ENCODE assay signal across 15 cellular contexts in genomic region chr15:69131362-69132215, GRCh38. TPM values are rescaled to one million over a fixed set of nuclear protein-coding genes. Genes with fewer than 3 reads are reported as not detected.
DNase-seq lines count a peak whose midpoint lies in the region; ATAC-seq and TF ChIP-seq lines count a peak whose summit lies in the region.
"Had no signal": no experiment of that assay in that cellular context is flagged by ENCODE, and none has a peak within 500 bp of the region (broad histone marks: within the 10 kb centered on the region; RNA-seq: fewer than 3 reads in every experiment).

No MANE protein-coding gene starts in this region.

- H3F3A ChIP-seq in GM23338 (replicated peaks; ENCODE audit: low read depth), result no peaks in the 10 kb centered on the region

- TF ChIP-seq CTCF in GM23338 (conservative IDR thresholded peaks at IDR 0.05; ENCODE audit: low read depth in 2 of 2) (no peak), left ventricle myocardium inferior (IDR thresholded peaks at IDR 0.05; ENCODE audit: borderline replicate concordance) (no peak), tibial nerve (IDR thresholded peaks at IDR 0.05) (no peak)

- H3K27me3 ChIP-seq in GM23338 (ENCODE audit: insufficient read depth) (no peaks in the 10 kb centered on the region), left ventricle myocardium inferior (ENCODE audit: low read depth) (peaks cover 2% of the 10 kb centered on the region), tibial nerve (no peaks in the 10 kb centered on the region)
- H3K27me3 ChIP-seq: brain microvascular endothelial cell, SJCRH30, testis had no signal

- H3K9me3 ChIP-seq in left ventricle myocardium inferior (replicated peaks), result no peaks in the 10 kb centered on the region
- H3K9me3 ChIP-seq in tibial nerve, result no peaks in the 10 kb centered on the region
- H3K9me3 ChIP-seq: SJCRH30, testis had no signal

- H3K27ac ChIP-seq in GM23338 (ENCODE audit: low read depth), result no peak overlapping the region
- peak overlapping the region; percentile 17 for H3K27ac ChIP-seq in left ventricle myocardium inferior (replicated peaks)
- peak overlapping the region in 1 of 4 donors; percentile 46 for H3K27ac ChIP-seq in tibial nerve
- H3K27ac ChIP-seq: brain microvascular endothelial cell, SJCRH30, testis had no signal

- no peak overlapping the region for H3K4me2 ChIP-seq in GM23338

- H3K4me1 ChIP-seq in GM23338 (ENCODE audit: insufficient read depth) (peaks cover 10% of the 10 kb centered on the region), left ventricle myocardium inferior (peaks cover 11% of the 10 kb centered on the region), tibial nerve (peaks cover 0 to 16% (median 3%) of the 10 kb centered on the region in 4 donors)

- no peaks in the 10 kb centered on the region for H4K20me1 ChIP-seq in GM23338 (replicated peaks; ENCODE audit: insufficient read depth)

- intact Hi-C loops in left ventricle myocardium inferior (cut with micrococcal nuclease), result no loop called here

- H3K9me2 ChIP-seq in GM23338 (ENCODE audit: insufficient read depth), result peaks cover 8% of the 10 kb centered on the region; the same call in 1 of the 2 replicates

- DNase-seq in GM23338 (ENCODE audit: low spot score) (no peak), SIG-M5 (lab: John Stamatoyannopoulos, UW) (peak; percentile 49), left ventricle myocardium inferior (no peak), pons (ENCODE audit: low spot score) (peak; percentile 65), DMS153 treated with DMSO at 0.1 percent for 48 hours (lab: John Stamatoyannopoulos, UW; ENCODE audit: unreplicated experiment) (no peak), tibial nerve (ENCODE audit: low spot score in 2 of 2) (no peak)
- DNase-seq in naive thymus-derived CD8-positive, alpha-beta T cell, result no peak
- no peak for DNase-seq in activated effector memory CD4-positive, alpha-beta T cell treated with Interleukin-2 at 50 U/mL for 16 hours
- DNase-seq: brain microvascular endothelial cell; DND-41; effector CD8-positive, alpha-beta T cell; NCI-H2029; NCI-H774; SJCRH30; testis had no signal

- TF ChIP-seq EP300 in tibial nerve (IDR thresholded peaks at IDR 0.05), result no peak

- H3K4me1 Mint-ChIP-seq in GM23338, result peaks cover 32% of the 10 kb centered on the region
- peaks cover 0 to 10% (median 2%) of the 10 kb centered on the region in 4 donors for H3K4me1 Mint-ChIP-seq in naive thymus-derived CD8-positive, alpha-beta T cell

- no peak for TF ChIP-seq POLR2A in tibial nerve (IDR thresholded peaks at IDR 0.05)

- 78 to 81% methylated on average over 7 of the region's 7 CpGs for WGBS in tibial nerve, 2 donors

- H3K4me3 ChIP-seq in GM23338 (no peak overlapping the region), left ventricle myocardium inferior (no peak overlapping the region), tibial nerve (no peak overlapping the region)
- H3K4me3 ChIP-seq: SJCRH30, testis had no signal

- no peaks in the 10 kb centered on the region for H3K79me2 ChIP-seq in GM23338 (replicated peaks; ENCODE audit: insufficient read depth)

- H3K27me3 Mint-ChIP-seq in GM23338 (ENCODE audit: insufficient read depth, low read depth, poor library complexity), result peaks cover 5% of the 10 kb centered on the region
- H3K27me3 Mint-ChIP-seq in naive thymus-derived CD8-positive, alpha-beta T cell, result peaks cover 0 to 2% (median 0%) of the 10 kb centered on the region in 5 donors

- H3K27ac Mint-ChIP-seq in GM23338, result no peak overlapping the region
- H3K27ac Mint-ChIP-seq in naive thymus-derived CD8-positive, alpha-beta T cell, result peak overlapping the region in 2 of 10 donors; percentile 24 to 74

- ATAC-seq in GM23338, result no peak
- ATAC-seq in naive thymus-derived CD8-positive, alpha-beta T cell, result no peak

- no peaks in the 10 kb centered on the region for H3K9me3 Mint-ChIP-seq in GM23338
- H3K9me3 Mint-ChIP-seq in naive thymus-derived CD8-positive, alpha-beta T cell, result no peaks in the 10 kb centered on the region

- peak overlapping the region; percentile 66; the same call in 1 of the 2 replicates for H2AFZ ChIP-seq in GM23338

- no peaks in the 10 kb centered on the region for H3K36me3 Mint-ChIP-seq in GM23338 (ENCODE audit: low read depth)
- no peaks in the 10 kb centered on the region for H3K36me3 Mint-ChIP-seq in naive thymus-derived CD8-positive, alpha-beta T cell

- POLR2A ChIA-PET in naive thymus-derived CD8-positive, alpha-beta T cell (lab: Charles Lee), result no interaction called here

- no peak overlapping the region for H3K4me3 Mint-ChIP-seq in GM23338
- peak overlapping the region in 1 of 10 donors; percentile 21 for H3K4me3 Mint-ChIP-seq in naive thymus-derived CD8-positive, alpha-beta T cell

- H3K36me3 ChIP-seq in GM23338 (ENCODE audit: insufficient read depth) (no peaks in the 10 kb centered on the region), left ventricle myocardium inferior (no peaks in the 10 kb centered on the region), tibial nerve (no peaks in the 10 kb centered on the region)
- H3K36me3 ChIP-seq: brain microvascular endothelial cell, SJCRH30 had no signal

TF ChIP-seq in GM23338, 12 proteins besides CTCF, POLR2A, EP300 and RAD21:
- TF ChIP-seq EZH2 (IDR thresholded peaks at IDR 0.05; ENCODE audit: low read depth, unreplicated experiment), result no peak
- no peak for TF ChIP-seq ZNF462 (CRISPR knock-in tag; IDR thresholded peaks at IDR 0.05)
- no peak for TF ChIP-seq JUNB (IDR thresholded peaks at IDR 0.05; ENCODE audit: unreplicated experiment)
- no peak for TF ChIP-seq POLR2AphosphoS5 (IDR thresholded peaks at IDR 0.05; ENCODE audit: low read depth)
- TF ChIP-seq EZH2phosphoT487 (IDR thresholded peaks at IDR 0.05; ENCODE audit: unreplicated experiment), result no peak
- TF ChIP-seq NANOG (IDR thresholded peaks at IDR 0.05; ENCODE audit: borderline replicate concordance), result no peak
- no peak for TF ChIP-seq ZNF331 (CRISPR knock-in tag; IDR thresholded peaks at IDR 0.05; ENCODE audit: low read depth)

RNA-seq across cellular contexts. Expression of gene GLCE, which starts 28.8 kb away (rescaled TPM):
- total RNA-seq in GM23338 (2014; rRNA removed; shearing (Covaris generic)), result 13.8 and 15.5 TPM in 2 replicates
- 6.5 and 7.5 TPM in 2 replicates for polyA plus RNA-seq in GM23338 (2016; fragmentation: Nextera tagmentation; extraction: Ambion mirVana)
- 7.8 TPM for total RNA-seq in left ventricle myocardium inferior
- 1 to 10 TPM; 5.8 to 8.0 TPM for total RNA-seq in naive thymus-derived CD8-positive, alpha-beta T cell
- polyA plus RNA-seq in naive thymus-derived CD8-positive, alpha-beta T cell, result 1 to 10 TPM; 5.2 to 8.3 (median 5.7) TPM
- 10 to 100 TPM; 11.6 to 20.3 (median 16.0) TPM for total RNA-seq in tibial nerve

Comparison
In these comparisons a context has a peak if more than half of its experiments do, and no peak if none do; other contexts are left out.
1. DNase-seq: peak in SIG-M5 (single experiment) and pons (single experiment); none in GM23338 (single experiment), left ventricle myocardium inferior (single experiment), naive thymus-derived CD8-positive, alpha-beta T cell (0 of 10), DMS153 treated with DMSO at 0.1 percent for 48 hours (single experiment), tibial nerve (0 of 2) and activated effector memory CD4-positive, alpha-beta T cell treated with Interleukin-2 at 50 U/mL for 16 hours (single experiment).